ENCODE assay signal across 21 cellular contexts in genomic region chr16:87003414-87003755, GRCh38.
"Had no signal": no experiment of that assay in that cellular context is flagged by ENCODE, and none has a peak within 500 bp of the region (broad histone marks: within the 10 kb centered on the region; RNA-seq: fewer than 3 reads in every experiment).

No MANE protein-coding gene starts in this region.

- DNase-seq: activated B cell treated with CpG ODN at 0.5 μM for 24 hours; activated CD4-positive, alpha-beta memory T cell treated with anti-CD3 and anti-CD28 coated beads for 36 hours; activated CD4-positive, alpha-beta T cell treated with anti-CD3 and anti-CD28 coated beads for 4 hours; activated gamma-delta T cell treated with Interleukin-2 at 50 U/mL for 16 hours; activated T-cell treated with anti-CD3 and anti-CD28 coated beads for 4 hours; dermis blood vessel endothelial cell; effector memory CD4-positive, alpha-beta T cell; lower lobe of right lung; small intestine; stimulated activated CD4-positive, alpha-beta T cell treated with anti-CD3 and anti-CD28 coated beads, Interleukin-15, amount 100 ng/mL, for 24 hours; stimulated activated CD4-positive, alpha-beta T cell treated with anti-CD3 and anti-CD28 coated beads, Interleukin-2, amount 100 ng/mL, for 48 hours; stimulated activated naive CD8-positive, alpha-beta T cell treated with anti-CD3 and anti-CD28 coated beads, Interleukin-15, amount 100 ng/mL, for 72 hours; trophoblast cell had no signal

- H3K4me3 ChIP-seq: hepatocyte, lower lobe of right lung, right atrium auricular region, vagina had no signal

- H3K79me2 ChIP-seq: hepatocyte had no signal

- H3K4me1 Mint-ChIP-seq: activated B cell treated with CpG ODN at 0.5 μM for 24 hours; stimulated activated naive CD8-positive, alpha-beta T cell treated with anti-CD3 and anti-CD28 coated beads, Interleukin-15, amount 100 ng/mL, for 72 hours had no signal

- H3K27ac ChIP-seq: foreskin keratinocyte, hepatocyte, lower lobe of right lung, right atrium auricular region, vagina had no signal

- H3K36me3 Mint-ChIP-seq: activated CD4-positive, alpha-beta memory T cell treated with anti-CD3 and anti-CD28 coated beads for 36 hours had no signal

- H3K4me1 ChIP-seq: foreskin keratinocyte, lower lobe of right lung, right atrium auricular region, vagina had no signal

- H3K9me3 Mint-ChIP-seq: T-helper 2 cell treated with Interferon-gamma antibody and Interleukin-4, amounts not matched to agents 5 μg/mL and 100 μg/mL, for 36 hours had no signal

- H3K27ac Mint-ChIP-seq: activated B cell treated with CpG ODN at 0.5 μM for 24 hours; activated CD4-positive, alpha-beta memory T cell treated with anti-CD3 and anti-CD28 coated beads for 36 hours; activated naive CD4-positive, alpha-beta T cell treated with anti-CD3 and anti-CD28 coated beads, Interleukin-2, amount 50 U/mL, for 72 hours; activated T-helper 1 cell treated with anti-CD3 and anti-CD28 coated beads, Interleukin-12 subunit alpha, Interleukin-12 subunit beta, Interleukin-2, Interleukin-4 antibody, amounts not matched to agents 30 ng/mL and 10 ng/mL and 1 ng/mL, durations not matched to agents 14 hours and 24 hours and 36 hours; progenitor cell of endocrine pancreas; stimulated activated naive CD8-positive, alpha-beta T cell treated with anti-CD3 and anti-CD28 coated beads, Interleukin-15, amount 100 ng/mL, for 72 hours; T-helper 2 cell treated with Interferon-gamma antibody and Interleukin-4, amounts not matched to agents 5 μg/mL and 100 μg/mL, for 36 hours had no signal

- H3K4me2 ChIP-seq: hepatocyte had no signal

- ATAC-seq: activated naive CD4-positive, alpha-beta T cell treated with anti-CD3 and anti-CD28 coated beads, Interleukin-2, amount 50 U/mL, for 72 hours; foreskin keratinocyte; lower lobe of right lung; stimulated activated naive CD8-positive, alpha-beta T cell treated with anti-CD3 and anti-CD28 coated beads, Interleukin-15, amount 100 ng/mL, for 72 hours had no signal

- H2AFZ ChIP-seq: hepatocyte had no signal

- H3K9me3 ChIP-seq: lower lobe of right lung, vagina had no signal

- H3K27me3 Mint-ChIP-seq: activated B cell treated with CpG ODN at 0.5 μM for 24 hours had no signal

- H3K27me3 ChIP-seq: foreskin keratinocyte, hepatocyte, right atrium auricular region, vagina had no signal

- H3K4me3 Mint-ChIP-seq: activated B cell treated with CpG ODN at 0.5 μM for 24 hours; activated CD4-positive, alpha-beta memory T cell treated with anti-CD3 and anti-CD28 coated beads for 36 hours; activated T-helper 1 cell treated with anti-CD3 and anti-CD28 coated beads, Interleukin-12 subunit alpha, Interleukin-12 subunit beta, Interleukin-2, Interleukin-4 antibody, amounts not matched to agents 30 ng/mL and 10 ng/mL and 1 ng/mL, durations not matched to agents 14 hours and 24 hours and 36 hours; stimulated activated naive CD8-positive, alpha-beta T cell treated with anti-CD3 and anti-CD28 coated beads, Interleukin-15, amount 100 ng/mL, for 72 hours; T-helper 2 cell treated with Interferon-gamma antibody and Interleukin-4, amounts not matched to agents 5 μg/mL and 100 μg/mL, for 36 hours had no signal

- H3K36me3 ChIP-seq: lower lobe of right lung, right atrium auricular region, vagina had no signal
